ENCODE assay signal across 1 cellular context in the genomic region with DNA sequence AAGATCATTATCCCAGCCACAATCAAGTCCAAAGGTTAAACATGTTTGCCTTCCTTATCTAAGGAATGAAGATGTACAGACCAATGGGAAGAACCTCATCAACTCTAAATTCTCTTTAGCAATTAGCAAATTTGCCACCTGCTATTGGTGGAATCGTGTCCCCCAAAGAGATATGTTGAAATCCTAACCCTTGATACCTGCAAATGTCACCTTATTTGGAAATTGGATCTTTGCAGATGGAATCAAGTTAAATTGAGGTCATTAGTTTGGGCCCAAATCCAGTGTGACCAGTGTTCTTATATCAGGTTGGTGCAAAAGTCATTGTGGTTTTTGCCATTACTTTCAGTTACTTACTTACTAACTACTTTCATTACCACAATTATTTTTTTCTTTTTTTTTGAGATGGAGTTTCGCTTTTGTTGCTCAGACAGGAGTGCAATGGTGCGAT.
TF ChIP-seq lines count a peak whose summit lies in the region.

No MANE protein-coding gene starts in this region.

TF ChIP-seq in HepG2, 621 proteins besides CTCF, POLR2A, EP300 and RAD21 (continued from another document and continues in another):
- TF ChIP-seq, protein P1, sequence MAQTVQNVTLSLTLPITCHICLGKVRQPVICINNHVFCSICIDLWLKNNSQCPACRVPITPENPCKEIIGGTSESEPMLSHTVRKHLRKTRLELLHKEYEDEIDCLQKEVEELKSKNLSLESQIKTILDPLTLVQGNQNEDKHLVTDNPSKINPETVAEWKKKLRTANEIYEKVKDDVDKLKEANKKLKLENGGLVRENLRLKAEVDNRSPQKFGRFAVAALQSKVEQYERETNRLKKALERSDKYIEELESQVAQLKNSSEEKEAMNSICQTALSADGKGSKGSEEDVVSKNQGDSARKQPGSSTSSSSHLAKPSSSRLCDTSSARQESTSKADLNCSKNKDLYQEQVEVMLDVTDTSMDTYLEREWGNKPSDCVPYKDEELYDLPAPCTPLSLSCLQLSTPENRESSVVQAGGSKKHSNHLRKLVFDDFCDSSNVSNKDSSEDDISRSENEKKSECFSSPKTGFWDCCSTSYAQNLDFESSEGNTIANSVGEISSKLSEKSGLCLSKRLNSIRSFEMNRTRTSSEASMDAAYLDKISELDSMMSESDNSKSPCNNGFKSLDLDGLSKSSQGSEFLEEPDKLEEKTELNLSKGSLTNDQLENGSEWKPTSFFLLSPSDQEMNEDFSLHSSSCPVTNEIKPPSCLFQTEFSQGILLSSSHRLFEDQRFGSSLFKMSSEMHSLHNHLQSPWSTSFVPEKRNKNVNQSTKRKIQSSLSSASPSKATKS (CRISPR knock-in tag; IDR thresholded peaks at IDR 0.05): 0 out of 2 replicates have a peak, but pooled peaks have one; percentile 24
- TF ChIP-seq ZIK1 (CRISPR knock-in tag; IDR thresholded peaks at IDR 0.05; ENCODE audit: borderline replicate concordance, low read depth) (no peak), ONECUT2 (CRISPR knock-in tag; IDR thresholded peaks at IDR 0.05) (no peak), ZNF251 (CRISPR knock-in tag; IDR thresholded peaks at IDR 0.05) (no peak), ZNF20 (CRISPR knock-in tag; IDR thresholded peaks at IDR 0.05) (no peak), ZKSCAN8 (CRISPR knock-in tag; IDR thresholded peaks at IDR 0.05; ENCODE audit: borderline replicate concordance) (no peak), ZNF644 (CRISPR knock-in tag; IDR thresholded peaks at IDR 0.05; ENCODE audit: low read depth) (0 out of 2 replicates have a peak, but pooled peaks have one; percentile 60), MIER3 (CRISPR knock-in tag; IDR thresholded peaks at IDR 0.05; ENCODE audit: borderline replicate concordance) (no peak), SP1 (IDR thresholded peaks at IDR 0.05) (no peak), SP1 (CRISPR knock-in tag; IDR thresholded peaks at IDR 0.05) (no peak), MED1 (CRISPR knock-in tag; IDR thresholded peaks at IDR 0.05) (0 out of 2 replicates have a peak, but pooled peaks have one; percentile 12), CREB1 (IDR thresholded peaks at IDR 0.05) (no peak), CREB1 (CRISPR knock-in tag; IDR thresholded peaks at IDR 0.05) (peak; percentile 52), JDP2 (CRISPR knock-in tag; IDR thresholded peaks at IDR 0.05; ENCODE audit: borderline replicate concordance) (no peak), SALL2 (CRISPR knock-in tag; IDR thresholded peaks at IDR 0.05) (no peak), ZNF75D (CRISPR knock-in tag; IDR thresholded peaks at IDR 0.05; ENCODE audit: borderline replicate concordance) (no peak), SPEN (CRISPR knock-in tag; IDR thresholded peaks at IDR 0.05; ENCODE audit: low read depth) (no peak), ZKSCAN5 (CRISPR knock-in tag; IDR thresholded peaks at IDR 0.05) (no peak), AGO2 (optimal IDR thresholded peaks at IDR 0.05; ENCODE audit: low read depth, low read length) (no peak), KMT2A (CRISPR knock-in tag; IDR thresholded peaks at IDR 0.05) (no peak), ZNF598 (CRISPR knock-in tag; IDR thresholded peaks at IDR 0.05; ENCODE audit: borderline replicate concordance) (no peak)
- TF ChIP-seq, protein P2, sequence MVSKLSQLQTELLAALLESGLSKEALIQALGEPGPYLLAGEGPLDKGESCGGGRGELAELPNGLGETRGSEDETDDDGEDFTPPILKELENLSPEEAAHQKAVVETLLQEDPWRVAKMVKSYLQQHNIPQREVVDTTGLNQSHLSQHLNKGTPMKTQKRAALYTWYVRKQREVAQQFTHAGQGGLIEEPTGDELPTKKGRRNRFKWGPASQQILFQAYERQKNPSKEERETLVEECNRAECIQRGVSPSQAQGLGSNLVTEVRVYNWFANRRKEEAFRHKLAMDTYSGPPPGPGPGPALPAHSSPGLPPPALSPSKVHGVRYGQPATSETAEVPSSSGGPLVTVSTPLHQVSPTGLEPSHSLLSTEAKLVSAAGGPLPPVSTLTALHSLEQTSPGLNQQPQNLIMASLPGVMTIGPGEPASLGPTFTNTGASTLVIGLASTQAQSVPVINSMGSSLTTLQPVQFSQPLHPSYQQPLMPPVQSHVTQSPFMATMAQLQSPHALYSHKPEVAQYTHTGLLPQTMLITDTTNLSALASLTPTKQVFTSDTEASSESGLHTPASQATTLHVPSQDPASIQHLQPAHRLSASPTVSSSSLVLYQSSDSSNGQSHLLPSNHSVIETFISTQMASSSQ (IDR thresholded peaks at IDR 0.05; ENCODE audit: low read depth): 0 out of 2 replicates have a peak, but pooled peaks have one; percentile 2
- TF ChIP-seq, protein P2 (CRISPR knock-in tag; IDR thresholded peaks at IDR 0.05; ENCODE audit: borderline replicate concordance): no peak
- TF ChIP-seq, protein P3, sequence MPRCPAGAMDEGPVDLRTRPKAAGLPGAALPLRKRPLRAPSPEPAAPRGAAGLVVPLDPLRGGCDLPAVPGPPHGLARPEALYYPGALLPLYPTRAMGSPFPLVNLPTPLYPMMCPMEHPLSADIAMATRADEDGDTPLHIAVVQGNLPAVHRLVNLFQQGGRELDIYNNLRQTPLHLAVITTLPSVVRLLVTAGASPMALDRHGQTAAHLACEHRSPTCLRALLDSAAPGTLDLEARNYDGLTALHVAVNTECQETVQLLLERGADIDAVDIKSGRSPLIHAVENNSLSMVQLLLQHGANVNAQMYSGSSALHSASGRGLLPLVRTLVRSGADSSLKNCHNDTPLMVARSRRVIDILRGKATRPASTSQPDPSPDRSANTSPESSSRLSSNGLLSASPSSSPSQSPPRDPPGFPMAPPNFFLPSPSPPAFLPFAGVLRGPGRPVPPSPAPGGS (CRISPR knock-in tag; IDR thresholded peaks at IDR 0.05): no peak
- TF ChIP-seq, protein P4, sequence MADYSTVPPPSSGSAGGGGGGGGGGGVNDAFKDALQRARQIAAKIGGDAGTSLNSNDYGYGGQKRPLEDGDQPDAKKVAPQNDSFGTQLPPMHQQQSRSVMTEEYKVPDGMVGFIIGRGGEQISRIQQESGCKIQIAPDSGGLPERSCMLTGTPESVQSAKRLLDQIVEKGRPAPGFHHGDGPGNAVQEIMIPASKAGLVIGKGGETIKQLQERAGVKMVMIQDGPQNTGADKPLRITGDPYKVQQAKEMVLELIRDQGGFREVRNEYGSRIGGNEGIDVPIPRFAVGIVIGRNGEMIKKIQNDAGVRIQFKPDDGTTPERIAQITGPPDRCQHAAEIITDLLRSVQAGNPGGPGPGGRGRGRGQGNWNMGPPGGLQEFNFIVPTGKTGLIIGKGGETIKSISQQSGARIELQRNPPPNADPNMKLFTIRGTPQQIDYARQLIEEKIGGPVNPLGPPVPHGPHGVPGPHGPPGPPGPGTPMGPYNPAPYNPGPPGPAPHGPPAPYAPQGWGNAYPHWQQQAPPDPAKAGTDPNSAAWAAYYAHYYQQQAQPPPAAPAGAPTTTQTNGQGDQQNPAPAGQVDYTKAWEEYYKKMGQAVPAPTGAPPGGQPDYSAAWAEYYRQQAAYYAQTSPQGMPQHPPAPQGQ (CRISPR knock-in tag; IDR thresholded peaks at IDR 0.05; ENCODE audit: borderline replicate concordance): no peak
- TF ChIP-seq, protein P5, sequence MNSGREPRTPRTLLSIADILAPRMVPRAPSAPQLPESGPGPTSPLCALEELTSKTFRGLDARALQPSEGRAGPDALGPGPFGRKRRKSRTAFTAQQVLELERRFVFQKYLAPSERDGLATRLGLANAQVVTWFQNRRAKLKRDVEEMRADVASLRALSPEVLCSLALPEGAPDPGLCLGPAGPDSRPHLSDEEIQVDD (CRISPR knock-in tag; IDR thresholded peaks at IDR 0.05; ENCODE audit: borderline replicate concordance): no peak
- TF ChIP-seq, protein P6, sequence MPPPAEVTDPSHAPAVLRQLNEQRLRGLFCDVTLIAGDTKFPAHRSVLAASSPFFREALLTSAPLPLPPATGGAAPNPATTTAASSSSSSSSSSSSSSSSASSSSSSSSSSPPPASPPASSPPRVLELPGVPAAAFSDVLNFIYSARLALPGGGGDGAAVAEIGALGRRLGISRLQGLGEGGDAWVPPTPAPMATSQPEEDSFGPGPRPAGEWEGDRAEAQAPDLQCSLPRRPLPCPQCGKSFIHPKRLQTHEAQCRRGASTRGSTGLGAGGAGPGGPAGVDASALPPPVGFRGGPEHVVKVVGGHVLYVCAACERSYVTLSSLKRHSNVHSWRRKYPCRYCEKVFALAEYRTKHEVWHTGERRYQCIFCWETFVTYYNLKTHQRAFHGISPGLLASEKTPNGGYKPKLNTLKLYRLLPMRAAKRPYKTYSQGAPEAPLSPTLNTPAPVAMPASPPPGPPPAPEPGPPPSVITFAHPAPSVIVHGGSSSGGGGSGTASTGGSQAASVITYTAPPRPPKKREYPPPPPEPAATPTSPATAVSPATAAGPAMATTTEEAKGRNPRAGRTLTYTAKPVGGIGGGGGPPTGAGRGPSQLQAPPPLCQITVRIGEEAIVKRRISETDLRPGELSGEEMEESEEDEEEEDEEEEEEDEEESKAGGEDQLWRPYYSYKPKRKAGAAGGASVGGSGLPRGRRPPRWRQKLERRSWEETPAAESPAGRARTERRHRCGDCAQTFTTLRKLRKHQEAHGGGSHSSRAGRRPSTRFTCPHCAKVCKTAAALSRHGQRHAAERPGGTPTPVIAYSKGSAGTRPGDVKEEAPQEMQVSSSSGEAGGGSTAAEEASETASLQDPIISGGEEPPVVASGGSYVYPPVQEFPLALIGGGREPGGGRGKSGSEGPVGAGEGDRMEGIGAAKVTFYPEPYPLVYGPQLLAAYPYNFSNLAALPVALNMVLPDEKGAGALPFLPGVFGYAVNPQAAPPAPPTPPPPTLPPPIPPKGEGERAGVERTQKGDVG (CRISPR knock-in tag; IDR thresholded peaks at IDR 0.05; ENCODE audit: borderline replicate concordance): no peak
- TF ChIP-seq, protein P7, sequence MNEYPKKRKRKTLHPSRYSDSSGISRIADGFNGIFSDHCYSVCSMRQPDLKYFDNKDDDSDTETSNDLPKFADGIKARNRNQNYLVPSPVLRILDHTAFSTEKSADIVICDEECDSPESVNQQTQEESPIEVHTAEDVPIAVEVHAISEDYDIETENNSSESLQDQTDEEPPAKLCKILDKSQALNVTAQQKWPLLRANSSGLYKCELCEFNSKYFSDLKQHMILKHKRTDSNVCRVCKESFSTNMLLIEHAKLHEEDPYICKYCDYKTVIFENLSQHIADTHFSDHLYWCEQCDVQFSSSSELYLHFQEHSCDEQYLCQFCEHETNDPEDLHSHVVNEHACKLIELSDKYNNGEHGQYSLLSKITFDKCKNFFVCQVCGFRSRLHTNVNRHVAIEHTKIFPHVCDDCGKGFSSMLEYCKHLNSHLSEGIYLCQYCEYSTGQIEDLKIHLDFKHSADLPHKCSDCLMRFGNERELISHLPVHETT (CRISPR knock-in tag; conservative IDR thresholded peaks at IDR 0.05): no peak
- TF ChIP-seq, protein P8, sequence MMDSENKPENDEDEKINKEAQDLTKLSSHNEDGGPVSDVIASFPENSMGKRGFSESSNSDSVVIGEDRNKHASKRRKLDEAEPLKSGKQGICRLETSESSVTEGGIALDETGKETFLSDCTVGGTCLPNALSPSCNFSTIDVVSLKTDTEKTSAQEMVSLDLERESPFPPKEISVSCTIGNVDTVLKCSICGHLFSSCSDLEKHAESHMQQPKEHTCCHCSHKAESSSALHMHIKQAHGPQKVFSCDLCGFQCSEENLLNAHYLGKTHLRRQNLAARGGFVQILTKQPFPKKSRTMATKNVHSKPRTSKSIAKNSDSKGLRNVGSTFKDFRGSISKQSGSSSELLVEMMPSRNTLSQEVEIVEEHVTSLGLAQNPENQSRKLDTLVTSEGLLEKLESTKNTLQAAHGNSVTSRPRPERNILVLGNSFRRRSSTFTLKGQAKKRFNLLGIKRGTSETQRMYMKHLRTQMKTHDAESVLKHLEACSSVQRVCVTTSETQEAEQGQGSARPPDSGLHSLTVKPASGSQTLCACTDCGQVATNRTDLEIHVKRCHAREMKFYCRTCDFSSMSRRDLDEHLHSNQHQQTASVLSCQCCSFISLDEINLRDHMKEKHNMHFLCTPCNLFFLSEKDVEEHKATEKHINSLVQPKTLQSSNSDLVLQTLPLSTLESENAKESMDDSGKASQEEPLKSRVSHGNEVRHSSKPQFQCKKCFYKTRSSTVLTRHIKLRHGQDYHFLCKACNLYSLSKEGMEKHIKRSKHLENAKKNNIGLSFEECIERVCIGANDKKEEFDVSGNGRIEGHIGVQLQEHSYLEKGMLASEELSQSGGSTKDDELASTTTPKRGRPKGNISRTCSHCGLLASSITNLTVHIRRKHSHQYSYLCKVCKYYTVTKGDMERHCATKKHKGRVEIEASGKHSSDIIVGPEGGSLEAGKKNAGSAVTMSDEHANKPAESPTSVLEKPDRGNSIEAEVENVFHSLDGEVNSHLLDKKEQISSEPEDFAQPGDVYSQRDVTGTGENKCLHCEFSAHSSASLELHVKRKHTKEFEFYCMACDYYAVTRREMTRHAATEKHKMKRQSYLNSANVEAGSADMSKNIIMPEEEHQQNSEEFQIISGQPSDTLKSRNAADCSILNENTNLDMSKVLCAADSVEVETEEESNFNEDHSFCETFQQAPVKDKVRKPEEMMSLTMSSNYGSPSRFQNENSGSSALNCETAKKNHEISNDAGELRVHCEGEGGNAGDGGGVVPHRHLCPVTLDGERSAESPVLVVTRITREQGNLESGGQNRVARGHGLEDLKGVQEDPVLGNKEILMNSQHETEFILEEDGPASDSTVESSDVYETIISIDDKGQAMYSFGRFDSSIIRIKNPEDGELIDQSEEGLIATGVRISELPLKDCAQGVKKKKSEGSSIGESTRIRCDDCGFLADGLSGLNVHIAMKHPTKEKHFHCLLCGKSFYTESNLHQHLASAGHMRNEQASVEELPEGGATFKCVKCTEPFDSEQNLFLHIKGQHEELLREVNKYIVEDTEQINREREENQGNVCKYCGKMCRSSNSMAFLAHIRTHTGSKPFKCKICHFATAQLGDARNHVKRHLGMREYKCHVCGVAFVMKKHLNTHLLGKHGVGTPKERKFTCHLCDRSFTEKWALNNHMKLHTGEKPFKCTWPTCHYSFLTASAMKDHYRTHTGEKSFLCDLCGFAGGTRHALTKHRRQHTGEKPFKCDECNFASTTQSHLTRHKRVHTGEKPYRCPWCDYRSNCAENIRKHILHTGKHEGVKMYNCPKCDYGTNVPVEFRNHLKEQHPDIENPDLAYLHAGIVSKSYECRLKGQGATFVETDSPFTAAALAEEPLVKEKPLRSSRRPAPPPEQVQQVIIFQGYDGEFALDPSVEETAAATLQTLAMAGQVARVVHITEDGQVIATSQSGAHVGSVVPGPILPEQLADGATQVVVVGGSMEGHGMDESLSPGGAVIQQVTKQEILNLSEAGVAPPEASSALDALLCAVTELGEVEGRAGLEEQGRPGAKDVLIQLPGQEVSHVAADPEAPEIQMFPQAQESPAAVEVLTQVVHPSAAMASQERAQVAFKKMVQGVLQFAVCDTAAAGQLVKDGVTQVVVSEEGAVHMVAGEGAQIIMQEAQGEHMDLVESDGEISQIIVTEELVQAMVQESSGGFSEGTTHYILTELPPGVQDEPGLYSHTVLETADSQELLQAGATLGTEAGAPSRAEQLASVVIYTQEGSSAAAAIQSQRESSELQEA (CRISPR knock-in tag; IDR thresholded peaks at IDR 0.05; ENCODE audit: not compliant biosample characterization): no peak
